ENCODE assay signal across 8 cellular contexts in the genomic region with DNA sequence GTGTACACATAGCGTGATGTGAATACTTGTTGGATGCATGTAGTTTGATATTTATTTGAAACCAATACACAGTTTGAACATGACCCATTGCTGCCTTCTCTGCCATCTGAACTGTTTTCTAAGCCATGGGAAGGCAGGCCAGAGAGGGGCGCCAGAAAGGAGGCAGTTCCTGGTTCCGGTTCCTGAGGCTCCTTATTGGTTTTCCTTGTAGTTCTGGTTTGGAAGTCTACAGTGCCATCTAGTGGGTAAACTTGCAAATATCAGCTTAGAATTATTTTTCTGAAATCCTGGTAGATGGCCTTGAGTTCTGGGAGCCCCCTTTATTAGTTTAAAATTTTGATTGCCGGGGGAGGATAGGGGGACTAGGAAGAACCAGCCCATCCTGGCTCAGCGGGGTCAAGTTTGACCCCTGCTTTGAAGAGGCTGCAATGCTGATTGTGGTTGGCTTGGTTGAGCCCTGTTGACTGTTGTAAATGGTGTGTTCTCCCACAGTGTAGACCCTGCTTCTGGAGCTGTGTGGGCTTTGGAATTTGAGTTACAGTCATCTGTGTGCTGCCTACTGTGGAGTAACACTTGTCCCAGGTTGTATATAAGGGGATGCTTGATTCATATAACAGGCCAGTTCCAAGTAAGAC. TPM values are rescaled to one million over a fixed set of nuclear protein-coding genes. Genes with fewer than 3 reads are reported as not detected.
DNase-seq lines count a peak whose midpoint lies in the region; ATAC-seq, FAIRE-seq and TF ChIP-seq lines count a peak whose summit lies in the region.

No MANE protein-coding gene starts in this region.

- no peak for DNase-seq in stimulated activated naive CD8-positive, alpha-beta T cell treated with anti-CD3 and anti-CD28 coated beads, Interleukin-15, Interleukin-2, amounts not matched to agents 100 U/mL and 50 U/mL, for 24 hours
- DNase-seq in NCI-H1417 (lab: John Stamatoyannopoulos, UW) = peak; percentile 68 to 94 (median 70)
- peak; percentile 82 for DNase-seq in SKM-1 treated with dmso at 0.1 percent for 144 hours (lab: John Stamatoyannopoulos, UW; ENCODE audit: unreplicated experiment)
- DNase-seq in caudate nucleus (lab: John Stamatoyannopoulos, UW) = peak in 38 of 61 donors; percentile 4 to 74 (median 26)
- DNase-seq in keratinocyte (ENCODE audit: low read depth, low spot score) = peak; percentile 30
- DNase-seq in stimulated activated CD4-positive, alpha-beta T cell treated with anti-CD3 and anti-CD28 coated beads, Interleukin-12 subunit alpha, Interleukin-12 subunit beta, amount 100 ng/mL, for 48 hours (ENCODE audit: low read depth in 2 of 3, low spot score in 1 of 3) = peak in 2 of 3 donors; percentile 12 to 42

- H3K4me3 Mint-ChIP-seq in stimulated activated naive CD8-positive, alpha-beta T cell treated with anti-CD3 and anti-CD28 coated beads, Interleukin-15, Interleukin-2, amounts not matched to agents 100 ng/mL and 50 ng/mL, for 24 hours = no peak overlapping the region

- no peak overlapping the region for H3K9ac ChIP-seq in keratinocyte (ENCODE audit: control insufficient read depth, extremely low read depth, insufficient read depth, low read length)

- H3K9me1 ChIP-seq in keratinocyte (ENCODE audit: control insufficient read depth, extremely low read depth, insufficient read depth, low read length) = no peaks in the 10 kb centered on the region

- peak overlapping the region; percentile 33 for H3K27ac Mint-ChIP-seq in stimulated activated naive CD8-positive, alpha-beta T cell treated with anti-CD3 and anti-CD28 coated beads, Interleukin-15, Interleukin-2, amounts not matched to agents 100 ng/mL and 50 ng/mL, for 24 hours

- FAIRE-seq in keratinocyte (lab: Jason Lieb, UNC) = peak; percentile 86

- no peaks in the 10 kb centered on the region for H3K9me3 Mint-ChIP-seq in stimulated activated naive CD8-positive, alpha-beta T cell treated with anti-CD3 and anti-CD28 coated beads, Interleukin-15, Interleukin-2, amounts not matched to agents 100 ng/mL and 50 ng/mL, for 24 hours

- H3K4me1 Mint-ChIP-seq in stimulated activated naive CD8-positive, alpha-beta T cell treated with anti-CD3 and anti-CD28 coated beads, Interleukin-15, Interleukin-2, amounts not matched to agents 100 ng/mL and 50 ng/mL, for 24 hours (ENCODE audit: low read depth) = peaks cover 52% of the 10 kb centered on the region

- peaks cover 14% of the 10 kb centered on the region for H3K36me3 Mint-ChIP-seq in stimulated activated naive CD8-positive, alpha-beta T cell treated with anti-CD3 and anti-CD28 coated beads, Interleukin-15, Interleukin-2, amounts not matched to agents 100 ng/mL and 50 ng/mL, for 24 hours (ENCODE audit: low read depth)

- no peaks in the 10 kb centered on the region for H3K79me2 ChIP-seq in keratinocyte (ENCODE audit: control insufficient read depth, insufficient read depth, low read length)

- peak overlapping the region; percentile 14 for H2AFZ ChIP-seq in keratinocyte (ENCODE audit: control insufficient read depth, low read length)

- no peaks in the 10 kb centered on the region for H3K27me3 Mint-ChIP-seq in stimulated activated naive CD8-positive, alpha-beta T cell treated with anti-CD3 and anti-CD28 coated beads, Interleukin-15, Interleukin-2, amounts not matched to agents 100 ng/mL and 50 ng/mL, for 24 hours

- peaks cover 9% of the 10 kb centered on the region for H3K4me1 ChIP-seq in keratinocyte (ENCODE audit: control insufficient read depth, extremely low read depth, insufficient read depth, low read length)

- H3K27ac ChIP-seq in caudate nucleus (ENCODE audit: low read depth, low read length) (no peak overlapping the region), keratinocyte (ENCODE audit: control insufficient read depth, insufficient read depth, low read length) (no peak overlapping the region)

- dilution Hi-C loops in keratinocyte (cut with MboI; ENCODE audit: extremely low pct_ligation_motif_present, low sequenced_read_pairs) = no loop called here

- no peak overlapping the region for H3K4me2 ChIP-seq in keratinocyte (ENCODE audit: control insufficient read depth, extremely low read depth, insufficient read depth, low read depth, low read length)

- no peaks in the 10 kb centered on the region for H4K20me1 ChIP-seq in keratinocyte (ENCODE audit: control insufficient read depth, extremely low read depth, insufficient read depth, low read length)

- no peak for ATAC-seq in stimulated activated naive CD8-positive, alpha-beta T cell treated with anti-CD3 and anti-CD28 coated beads, Interleukin-15, Interleukin-2, amounts not matched to agents 100 U/mL and 50 U/mL, for 24 hours
- no peak for ATAC-seq in GM18519 (IDR thresholded peaks at IDR 0.05; ENCODE audit: low FRiP score, unreplicated experiment)

- no peak overlapping the region for H3K4me3 ChIP-seq in keratinocyte (ENCODE audit: control insufficient read depth in 2 of 3, extremely low read depth in 1 of 3, insufficient read depth in 2 of 3, low read depth in 1 of 3, low read length in 3 of 3)

- peak; percentile 48 to 71 (median 55) for TF ChIP-seq CTCF in keratinocyte (optimal IDR thresholded peaks at IDR 0.05 in 1 of 3, IDR thresholded peaks at IDR 0.05 in 1 of 3, conservative IDR thresholded peaks at IDR 0.05 in 1 of 3; ENCODE audit: extremely low read depth in 1 of 3, insufficient read depth in 2 of 3, low read length in 3 of 3)

- no peaks in the 10 kb centered on the region for H3K9me3 ChIP-seq in keratinocyte (ENCODE audit: control insufficient read depth, low read depth, low read length)

- no peaks in the 10 kb centered on the region for H3K36me3 ChIP-seq in keratinocyte (ENCODE audit: control insufficient read depth in 2 of 2, extremely low read depth in 1 of 2, insufficient read depth in 2 of 2, low read length in 2 of 2)

- H3K27me3 ChIP-seq in keratinocyte (ENCODE audit: control insufficient read depth, extremely low read depth, insufficient read depth, low read length) = no peaks in the 10 kb centered on the region

RNA-seq across cellular contexts. Expression of gene GRAMD1B, which starts 48.4 kb away (rescaled TPM):
- 0.03 to 0.05 TPM (median 0.04 TPM) in 3 replicates for polyA plus RNA-seq in keratinocyte
- polyA plus RNA-seq in keratinocyte (2011; ENCODE audit: low read depth) = not detected
- 0.03 and 0.05 TPM in 2 replicates for polyA plus RNA-seq in keratinocyte (2011; cell fraction: cytosol; rRNA removed)
- polyA plus RNA-seq in keratinocyte (2011; cell fraction: nucleus; rRNA removed) = 0.31 and 0.33 TPM in 2 replicates
- not detected in 2 replicates for polyA plus RNA-seq in keratinocyte (2012; ENCODE audit: low replicate concordance)
- polyA minus RNA-seq in keratinocyte = 0.16 TPM in 1 of 3 replicates, not detected in the others
- polyA minus RNA-seq in keratinocyte (2011; cell fraction: cytosol; rRNA and poly(A)+ RNA removed) = 0.96 TPM
- polyA minus RNA-seq in keratinocyte (2011; cell fraction: nucleus; rRNA and poly(A)+ RNA removed) = 0.32 and 0.62 TPM in 2 replicates
